Comparison of ENCODE assay signal across 1 cellular context in genomic region chr12:51419473-51420228, GRCh38.
TF ChIP-seq lines count a peak whose summit lies in the region.

No MANE protein-coding gene starts in this region.

TF ChIP-seq in HCT116, 20 proteins besides CTCF, POLR2A, EP300 and RAD21 (continued from another document):
- TF ChIP-seq, protein P1, sequence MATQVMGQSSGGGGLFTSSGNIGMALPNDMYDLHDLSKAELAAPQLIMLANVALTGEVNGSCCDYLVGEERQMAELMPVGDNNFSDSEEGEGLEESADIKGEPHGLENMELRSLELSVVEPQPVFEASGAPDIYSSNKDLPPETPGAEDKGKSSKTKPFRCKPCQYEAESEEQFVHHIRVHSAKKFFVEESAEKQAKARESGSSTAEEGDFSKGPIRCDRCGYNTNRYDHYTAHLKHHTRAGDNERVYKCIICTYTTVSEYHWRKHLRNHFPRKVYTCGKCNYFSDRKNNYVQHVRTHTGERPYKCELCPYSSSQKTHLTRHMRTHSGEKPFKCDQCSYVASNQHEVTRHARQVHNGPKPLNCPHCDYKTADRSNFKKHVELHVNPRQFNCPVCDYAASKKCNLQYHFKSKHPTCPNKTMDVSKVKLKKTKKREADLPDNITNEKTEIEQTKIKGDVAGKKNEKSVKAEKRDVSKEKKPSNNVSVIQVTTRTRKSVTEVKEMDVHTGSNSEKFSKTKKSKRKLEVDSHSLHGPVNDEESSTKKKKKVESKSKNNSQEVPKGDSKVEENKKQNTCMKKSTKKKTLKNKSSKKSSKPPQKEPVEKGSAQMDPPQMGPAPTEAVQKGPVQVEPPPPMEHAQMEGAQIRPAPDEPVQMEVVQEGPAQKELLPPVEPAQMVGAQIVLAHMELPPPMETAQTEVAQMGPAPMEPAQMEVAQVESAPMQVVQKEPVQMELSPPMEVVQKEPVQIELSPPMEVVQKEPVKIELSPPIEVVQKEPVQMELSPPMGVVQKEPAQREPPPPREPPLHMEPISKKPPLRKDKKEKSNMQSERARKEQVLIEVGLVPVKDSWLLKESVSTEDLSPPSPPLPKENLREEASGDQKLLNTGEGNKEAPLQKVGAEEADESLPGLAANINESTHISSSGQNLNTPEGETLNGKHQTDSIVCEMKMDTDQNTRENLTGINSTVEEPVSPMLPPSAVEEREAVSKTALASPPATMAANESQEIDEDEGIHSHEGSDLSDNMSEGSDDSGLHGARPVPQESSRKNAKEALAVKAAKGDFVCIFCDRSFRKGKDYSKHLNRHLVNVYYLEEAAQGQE (IDR thresholded peaks at IDR 0.05; ENCODE audit: low read depth) = no peak; the same call in 1 of the 2 replicates
- no peak for TF ChIP-seq POLR2AphosphoS5 (IDR thresholded peaks at IDR 0.05; ENCODE audit: low read depth, low read length)
- no peak for TF ChIP-seq ZNF274 (IDR thresholded peaks at IDR 0.05; ENCODE audit: low read depth, low read length)
- no peak for TF ChIP-seq ATF3 (IDR thresholded peaks at IDR 0.05)
TF ChIP-seq in HCT116: peak in this region for 0.
